In genomic region chr2:33796511-33796910, GRCh38 we compare ENCODE assay signal across 20 cellular contexts.
DNase-seq lines count a peak whose midpoint lies in the region; FAIRE-seq and TF ChIP-seq lines count a peak whose summit lies in the region.
"Had no signal": no experiment of that assay in that cellular context is flagged by ENCODE, and none has a peak within 500 bp of the region (broad histone marks: within the 10 kb centered on the region; RNA-seq: fewer than 3 reads in every experiment).

No MANE protein-coding gene starts in this region.

- H3K4me1 ChIP-seq in astrocyte (ENCODE audit: insufficient read depth, low read length) (peaks cover 4% of the 10 kb centered on the region), osteoblast (ENCODE audit: insufficient read depth, low read length) (no peaks in the 10 kb centered on the region)
- H3K4me1 ChIP-seq: BLaER1, Caco-2 had no signal

- no peaks in the 10 kb centered on the region for H3K36me3 Mint-ChIP-seq in astrocyte (ENCODE audit: low read depth, unreplicated experiment)
- H3K36me3 Mint-ChIP-seq: CD4-positive, CD25-positive, alpha-beta regulatory T cell; CD8-positive, alpha-beta T cell had no signal

- no peak overlapping the region for H3K9ac ChIP-seq in astrocyte (ENCODE audit: low read length)
- H3K9ac ChIP-seq: BLaER1 had no signal

- H3K27ac Mint-ChIP-seq in astrocyte (ENCODE audit: unreplicated experiment) = no peak overlapping the region
- H3K27ac Mint-ChIP-seq: B cell; CD4-positive, CD25-positive, alpha-beta regulatory T cell; CD8-positive, alpha-beta T cell had no signal

- no peak for FAIRE-seq in astrocyte (lab: Jason Lieb, UNC)
- FAIRE-seq: A204.1, G401.6, GM12892, H1 had no signal

- H2AFZ ChIP-seq in astrocyte (ENCODE audit: low read depth, low read length) = no peak overlapping the region
- no peak overlapping the region for H2AFZ ChIP-seq in osteoblast (ENCODE audit: low read length)

- H3K4me3 Mint-ChIP-seq in astrocyte (ENCODE audit: unreplicated experiment) = no peak overlapping the region
- H3K4me3 Mint-ChIP-seq: B cell; CD4-positive, CD25-positive, alpha-beta regulatory T cell; CD8-positive, alpha-beta T cell had no signal

- peak; percentile 70 for DNase-seq in EH (ENCODE audit: low read depth)
- peak; percentile 19 for DNase-seq in HS-5 (ENCODE audit: low read depth)
- peak; percentile 33 for DNase-seq in astrocyte (ENCODE audit: low read depth)
- no peak for DNase-seq in osteoblast (ENCODE audit: insufficient read length, low spot score, missing footprints)
- DNase-seq in DMS 273 treated with DMSO at 0.1 percent for 48 hours (lab: John Stamatoyannopoulos, UW) = no peak
- DNase-seq in NCI-H345 treated with DMSO at 0.1 percent for 48 hours (lab: John Stamatoyannopoulos, UW; ENCODE audit: unreplicated experiment) = no peak
- DNase-seq: Caco-2; CD4-positive, CD25-positive, alpha-beta regulatory T cell; CD8-positive, alpha-beta T cell; DMS79; H7; HCEC 1CT had no signal

- H3K4me2 ChIP-seq in astrocyte (ENCODE audit: low read length) (no peak overlapping the region), osteoblast (ENCODE audit: insufficient read depth, low read length) (no peak overlapping the region)
- H3K4me2 ChIP-seq: BLaER1 had no signal

- H3K36me3 ChIP-seq in astrocyte (ENCODE audit: insufficient read depth, low read length) (no peaks in the 10 kb centered on the region), osteoblast (ENCODE audit: insufficient read depth, low read length) (no peaks in the 10 kb centered on the region)
- H3K36me3 ChIP-seq: BLaER1 had no signal

- peaks cover 2% of the 10 kb centered on the region for H3K4me1 Mint-ChIP-seq in astrocyte (ENCODE audit: low read depth, unreplicated experiment)
- H3K4me1 Mint-ChIP-seq: B cell; CD4-positive, CD25-positive, alpha-beta regulatory T cell had no signal

- H3K9me3 ChIP-seq in astrocyte (ENCODE audit: insufficient read depth, low read depth, low read length) (no peaks in the 10 kb centered on the region), osteoblast (ENCODE audit: low read depth, low read length) (no peaks in the 10 kb centered on the region)

- H4K20me1 ChIP-seq in astrocyte (ENCODE audit: insufficient read depth, low read length) = no peaks in the 10 kb centered on the region
- H4K20me1 ChIP-seq in osteoblast (ENCODE audit: insufficient read depth, low read length) = no peaks in the 10 kb centered on the region
- H4K20me1 ChIP-seq: BLaER1 had no signal

- H3K27me3 ChIP-seq in astrocyte (ENCODE audit: insufficient read depth, low read length) (no peaks in the 10 kb centered on the region), osteoblast (ENCODE audit: insufficient read depth, low read length) (no peaks in the 10 kb centered on the region)
- H3K27me3 ChIP-seq: BLaER1 had no signal

- H3K4me3 ChIP-seq in astrocyte (ENCODE audit: insufficient read depth, low read depth, low read length) = no peak overlapping the region
- no peak overlapping the region for H3K4me3 ChIP-seq in osteoblast (ENCODE audit: insufficient read depth, low read length)
- H3K4me3 ChIP-seq: BLaER1 had no signal

- H3K9me3 Mint-ChIP-seq in astrocyte (ENCODE audit: unreplicated experiment) = peaks cover 3% of the 10 kb centered on the region
- H3K9me3 Mint-ChIP-seq: CD8-positive, alpha-beta T cell had no signal

- H3K27me3 Mint-ChIP-seq in astrocyte (ENCODE audit: low read depth, unreplicated experiment) = no peaks in the 10 kb centered on the region
- H3K27me3 Mint-ChIP-seq: B cell; CD4-positive, CD25-positive, alpha-beta regulatory T cell had no signal

- H3K79me2 ChIP-seq in astrocyte (ENCODE audit: insufficient read depth, low read length) = no peaks in the 10 kb centered on the region
- H3K79me2 ChIP-seq in osteoblast (ENCODE audit: insufficient read depth, low read length) = no peaks in the 10 kb centered on the region

- no peak for TF ChIP-seq CTCF in astrocyte (IDR thresholded peaks at IDR 0.05; ENCODE audit: insufficient read depth, low read depth, low read length)
- TF ChIP-seq CTCF in osteoblast (IDR thresholded peaks at IDR 0.05; ENCODE audit: extremely low read depth, low read depth, low read length) = no peak

- no peak overlapping the region for H3K27ac ChIP-seq in astrocyte (ENCODE audit: low read depth, low read length)
- no peak overlapping the region for H3K27ac ChIP-seq in osteoblast (ENCODE audit: low read depth, low read length)
- H3K27ac ChIP-seq: 22Rv1, BLaER1, C4-2B had no signal

Comparison
In these comparisons a context has a peak if more than half of its experiments do, and no peak if none do; other contexts are left out.
1. DNase-seq: peak in EH (single experiment), HS-5 (single experiment) and astrocyte (single experiment); none in osteoblast (single experiment), DMS 273 treated with DMSO at 0.1 percent for 48 hours (single experiment) and NCI-H345 treated with DMSO at 0.1 percent for 48 hours (single experiment).